Comparison of ENCODE assay signal across 12 cellular contexts in genomic region chr4:153514001-153514526, GRCh38. TPM values are rescaled to one million over a fixed set of nuclear protein-coding genes. Genes with fewer than 3 reads are reported as not detected.
DNase-seq lines count a peak whose midpoint lies in the region; ATAC-seq, FAIRE-seq and TF ChIP-seq lines count a peak whose summit lies in the region.
"Had no signal": no experiment of that assay in that cellular context is flagged by ENCODE, and none has a peak within 500 bp of the region (broad histone marks: within the 10 kb centered on the region; RNA-seq: fewer than 3 reads in every experiment).

No MANE protein-coding gene starts in this region.

- peaks cover 61% of the 10 kb centered on the region for H3K4me1 ChIP-seq in CD4-positive, alpha-beta memory T cell (ENCODE audit: insufficient read depth, low read length)

- no peak for TF ChIP-seq POLR2A in H54 (IDR thresholded peaks at IDR 0.05; ENCODE audit: low read depth, low read length)

- no peak for ATAC-seq in GM18502 (IDR thresholded peaks at IDR 0.05; ENCODE audit: poor library complexity, unreplicated experiment)

- H3K9me3 ChIP-seq in CD4-positive, alpha-beta memory T cell (ENCODE audit: control insufficient read depth in 1 of 2, low read length in 2 of 2), result no peaks in the 10 kb centered on the region
- H3K9me3 ChIP-seq: sigmoid colon had no signal

- CTCF ChIA-PET in CD4-positive, alpha-beta memory T cell (lab: Charles Lee; ENCODE audit: partially characterized antibody), result interaction anchor here (1.4 kb wide), 1 partner anchor 81 kb away, joined by 5 read pairs; no protein-coding TSS in a partner anchor

- intact Hi-C loops in CD4-positive, alpha-beta memory T cell (cut with micrococcal nuclease), result no loop called here

- H3K27me3 ChIP-seq in CD4-positive, alpha-beta memory T cell (ENCODE audit: insufficient read depth, low read length), result no peaks in the 10 kb centered on the region
- H3K27me3 ChIP-seq: sigmoid colon had no signal

- no peaks in the 10 kb centered on the region for H3K9me3 Mint-ChIP-seq in CD4-positive, alpha-beta memory T cell

- no peak for TF ChIP-seq CTCF in AG09309 (IDR thresholded peaks at IDR 0.05; ENCODE audit: control insufficient read depth, insufficient read depth, low read depth, low read length, missing control alignments)

- peak; percentile 72 for DNase-seq in AG09309 (ENCODE audit: low read depth)
- peak; percentile 12 for DNase-seq in H54 (ENCODE audit: insufficient read length, low spot score)
- peak; percentile 33 for DNase-seq in amniotic stem cell (lab: John Stamatoyannopoulos, UW)
- peak; percentile 52 for DNase-seq in left kidney (ENCODE audit: low read depth, low spot score)
- no peak for DNase-seq in HuH-7.5 (ENCODE audit: low spot score)
- no peak for DNase-seq in CD4-positive, alpha-beta memory T cell
- DNase-seq in activated CD4-positive, alpha-beta T cell treated with anti-CD3 and anti-CD28 coated beads for 4 hours, result no peak
- DNase-seq: GF-D8, hypothalamus, SIG-M5, sigmoid colon had no signal

- peaks cover 28 to 51% of the 10 kb centered on the region in 2 donors for H3K36me3 Mint-ChIP-seq in CD4-positive, alpha-beta memory T cell

- POLR2A ChIA-PET in CD4-positive, alpha-beta memory T cell (lab: Charles Lee; ENCODE audit: partially characterized antibody), result interaction anchor here (0.9 to 13.0 kb wide), 6 partner anchors 8 to 60 kb away, joined by 3 to 236 read pairs (median 4); no protein-coding TSS in a partner anchor

- H3K27ac ChIP-seq in CD4-positive, alpha-beta memory T cell (ENCODE audit: low read depth, low read length), result no peak overlapping the region

- no peak overlapping the region for H3K4me3 ChIP-seq in AG09309 (ENCODE audit: control insufficient read depth, low read depth, low read length)
- H3K4me3 ChIP-seq in CD4-positive, alpha-beta memory T cell (ENCODE audit: low read length in 2 of 2), result no peak overlapping the region
- H3K4me3 ChIP-seq: sigmoid colon had no signal

- H3K27me3 Mint-ChIP-seq in CD4-positive, alpha-beta memory T cell, result no peaks in the 10 kb centered on the region

- peak overlapping the region in 1 of 8 donors; percentile 1 for H3K4me3 Mint-ChIP-seq in CD4-positive, alpha-beta memory T cell

- peaks cover 52 to 79% (median 62%) of the 10 kb centered on the region in 4 donors for H3K4me1 Mint-ChIP-seq in CD4-positive, alpha-beta memory T cell

- H3K36me3 ChIP-seq in CD4-positive, alpha-beta memory T cell (ENCODE audit: insufficient read depth, low read length), result peaks cover 3% of the 10 kb centered on the region

- FAIRE-seq in H54 (lab: Jason Lieb, UNC), result peak; percentile 41

- H3K27ac Mint-ChIP-seq in CD4-positive, alpha-beta memory T cell, result peak overlapping the region in 2 of 7 donors; percentile 30 to 50

RNA-seq across cellular contexts. Expression of gene TMEM131L, which starts 47.9 kb away (rescaled TPM):
- total RNA-seq in CD4-positive, alpha-beta memory T cell, result 10 to 100 TPM; 62.5 to 65.6 TPM
- polyA plus RNA-seq in CD4-positive, alpha-beta memory T cell, result 10 to 100 TPM; 20.8 to 43.8 TPM

Comparison
In these comparisons a context has a peak if more than half of its experiments do, and no peak if none do; other contexts are left out.
1. DNase-seq: peak in AG09309 (single experiment), H54 (single experiment), amniotic stem cell (single experiment) and left kidney (single experiment); none in HuH-7.5 (single experiment), CD4-positive, alpha-beta memory T cell (0 of 5) and activated CD4-positive, alpha-beta T cell treated with anti-CD3 and anti-CD28 coated beads for 4 hours (0 of 2).